Comparison of ENCODE assay signal across 9 cellular contexts in genomic region chr11:8794677-8795103, GRCh38.
A peak's percentile ranks its signal among the peaks of the same experiment; 100 is the strongest.
DNase-seq lines count a peak whose midpoint lies in the region; ATAC-seq and TF ChIP-seq lines count a peak whose summit lies in the region.
"Had no signal": no experiment of that assay in that cellular context is flagged by ENCODE, and none has a peak within 500 bp of the region (broad histone marks: within the 10 kb centered on the region; RNA-seq: fewer than 3 reads in every experiment).

No MANE protein-coding gene starts in this region.

- TF ChIP-seq EP300 in gastroesophageal sphincter (IDR thresholded peaks at IDR 0.05) = no peak

- ATAC-seq in PC-3 = peak; percentile 56
- no peak for ATAC-seq in gastroesophageal sphincter
- no peak for ATAC-seq in HG03521 (IDR thresholded peaks at IDR 0.05; ENCODE audit: unreplicated experiment)

- no peak overlapping the region for H3K4me2 ChIP-seq in PC-3 (ENCODE audit: low read length)

- intact Hi-C loops in PC-3 (cut with micrococcal nuclease) = no loop called here
- intact Hi-C loops in prostate gland (cut with DNase I) = no loop called here

- TF ChIP-seq POLR2A in gastroesophageal sphincter (IDR thresholded peaks at IDR 0.05) (no peak), prostate gland (IDR thresholded peaks at IDR 0.05) (no peak)

- POLR2A ChIA-PET in PC-3 (lab: Charles Lee; ENCODE audit: unreplicated experiment) = no interaction called here

- H2AFZ ChIP-seq in PC-3 (ENCODE audit: low read length) = no peak overlapping the region

- H3K4me1 ChIP-seq in PC-3 (ENCODE audit: insufficient read depth, low read length) (0 out of 2 replicates have a peak, but pooled peaks cover 7% of the 10 kb centered on the region), gastroesophageal sphincter (peaks cover 17 to 99% (median 24%) of the 10 kb centered on the region in 3 donors), prostate gland (replicated peaks) (no peaks in the 10 kb centered on the region)

- H3K79me2 ChIP-seq in PC-3 (ENCODE audit: low read length) = no peaks in the 10 kb centered on the region

- no peaks in the 10 kb centered on the region for H3K27me3 ChIP-seq in PC-3 (ENCODE audit: low read length)
- H3K27me3 ChIP-seq in gastroesophageal sphincter = no peaks in the 10 kb centered on the region
- H3K27me3 ChIP-seq in prostate gland (replicated peaks; ENCODE audit: insufficient read depth) = no peaks in the 10 kb centered on the region

- H3K9me2 ChIP-seq in PC-3 (replicated peaks; ENCODE audit: low read length) = no peaks in the 10 kb centered on the region

- H3K9ac ChIP-seq in PC-3 (ENCODE audit: low read length) = no peak overlapping the region

- no peaks in the 10 kb centered on the region for H4K20me1 ChIP-seq in PC-3 (ENCODE audit: low read length)

- H3K27ac ChIP-seq in PC-3 (ENCODE audit: low read length) (no peak overlapping the region), gastroesophageal sphincter (peak overlapping the region; percentile 11 to 73 (median 60)), prostate gland (no peak overlapping the region)

- H3K9me3 ChIP-seq in PC-3 (ENCODE audit: low read length) = no peaks in the 10 kb centered on the region
- H3K9me3 ChIP-seq in gastroesophageal sphincter = no peaks in the 10 kb centered on the region
- no peaks in the 10 kb centered on the region for H3K9me3 ChIP-seq in prostate gland

- H3F3A ChIP-seq in PC-3 (ENCODE audit: low read length, unreplicated experiment) = no peaks in the 10 kb centered on the region

- no TSS peak for BruUV-seq in PC-3 (replicated peaks; lab: Mats Ljungman, UMichigan)

- DNase-seq in PC-3 (peak; percentile 39), prostate gland (ENCODE audit: low spot score) (no peak), KG1 (lab: John Stamatoyannopoulos, UW) (no peak), kidney glomerular epithelial cell (lab: John Stamatoyannopoulos, UW) (no peak), occipital lobe (lab: John Stamatoyannopoulos, UW) (no peak)
- DNase-seq: T1000 had no signal

- WGBS in gastroesophageal sphincter (ENCODE audit: low coverage in 1 of 2), 2 donors = no CpG with 5 or more reads among the region's 2 CpGs
- 41% methylated on average over 2 of the region's 2 CpGs for WGBS in prostate gland

- H3K4me3 ChIP-seq in PC-3 (ENCODE audit: low read length) (no peak overlapping the region), gastroesophageal sphincter (no peak overlapping the region), prostate gland (no peak overlapping the region)

- CTCF ChIA-PET in PC-3 (lab: Charles Lee) = no interaction called here

- H3K36me3 ChIP-seq in PC-3 (ENCODE audit: low read depth, low read length) (no peaks in the 10 kb centered on the region), gastroesophageal sphincter (peaks cover 0 to 7% of the 10 kb centered on the region in 2 donors), prostate gland (no peaks in the 10 kb centered on the region)

- TF ChIP-seq CTCF in GM12874 (IDR thresholded peaks at IDR 0.05; ENCODE audit: insufficient read depth, low read depth, low read length) (peak; percentile 22; the same call in 1 of the 2 replicates), PC-3 (conservative IDR thresholded peaks at IDR 0.05; ENCODE audit: low read depth, low read length) (peak; percentile 50; the same call in 1 of the 2 replicates), gastroesophageal sphincter (IDR thresholded peaks at IDR 0.05) (peak in 3 of 4 experiments; percentile 24 to 39 (median 30)), prostate gland (IDR thresholded peaks at IDR 0.05) (peak in 3 of 4 experiments; percentile 15 to 43 (median 40))

Comparison
In these comparisons a context has a peak if more than half of its experiments do, and no peak if none do; other contexts are left out.
1. H3K27ac ChIP-seq: peak in gastroesophageal sphincter (4 of 4); none in PC-3 (single experiment) and prostate gland (0 of 2).
2. Peak in every context shown above with its lines, with median percentiles within 50 percentile points of each other: CTCF ChIP-seq.